Comparison of ENCODE assay signal across 8 cellular contexts in the genomic region with DNA sequence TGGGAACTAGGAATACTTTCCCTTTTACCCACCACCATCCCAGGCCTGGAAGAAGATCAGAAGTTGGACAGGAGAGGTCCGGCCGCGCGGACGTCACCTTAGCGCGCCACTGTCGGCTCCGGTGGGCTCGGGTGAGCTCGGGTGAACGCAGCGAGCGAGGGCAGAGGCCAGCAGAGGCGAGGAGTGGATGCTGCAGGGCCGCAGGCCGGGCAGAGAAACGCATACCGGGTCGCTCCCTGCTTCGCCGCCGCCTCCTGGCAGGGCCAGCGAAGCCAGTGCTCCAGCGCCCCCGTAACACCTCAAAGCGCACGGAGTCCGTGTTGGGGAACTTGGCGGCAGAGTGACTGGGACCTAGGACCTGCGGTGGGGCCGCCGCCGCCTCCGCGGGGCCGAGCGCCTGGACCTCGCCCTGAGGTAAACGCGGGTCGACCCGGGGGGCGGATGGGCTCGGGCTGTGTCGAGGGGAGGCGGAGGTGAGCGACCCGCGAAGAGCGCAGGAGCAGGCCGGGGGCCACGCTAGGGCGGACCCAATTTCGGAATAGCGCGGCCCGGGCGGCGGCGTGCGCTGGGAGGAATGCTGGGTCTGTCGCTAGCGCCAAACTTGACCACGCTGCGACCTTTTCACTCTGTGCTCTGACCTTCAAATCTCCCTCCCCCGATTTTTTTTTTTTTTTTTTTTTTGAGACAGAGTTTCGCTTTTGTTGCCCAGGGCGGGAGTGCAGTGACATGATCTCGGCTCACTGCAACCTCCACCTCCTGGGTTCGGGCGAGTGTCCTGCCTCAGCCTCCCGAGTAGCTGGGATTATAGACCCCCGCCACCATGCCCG. TPM values are rescaled to one million over a fixed set of nuclear protein-coding genes. Genes with fewer than 3 reads are reported as not detected.
DNase-seq lines count a peak whose midpoint lies in the region; ATAC-seq and TF ChIP-seq lines count a peak whose summit lies in the region.

No MANE protein-coding gene starts in this region.

- H3K4me1 Mint-ChIP-seq in activated naive CD8-positive, alpha-beta T cell treated with anti-CD3 and anti-CD28 coated beads for 36 hours = peaks cover 3% of the 10 kb centered on the region

- TF ChIP-seq CTCF in retinal pigment epithelial cell (conservative IDR thresholded peaks at IDR 0.05; ENCODE audit: low read depth, low read length) = no peak

- H3K9ac ChIP-seq in GM23248 = peak overlapping the region; percentile 87

- WGBS in GM23248 (ENCODE audit: low coverage in 1 of 2, low lambda C conversion rate in 2 of 2, missing lambda C conversion rate in 2 of 2), 2 experiments = 4 to 5% methylated on average over 68 to 75 of the region's 75 CpGs

- 0 out of 2 replicates have a peak, but pooled peaks cover 3% of the 10 kb centered on the region for H3K4me1 ChIP-seq in GM23248 (ENCODE audit: insufficient read depth)

- no peaks in the 10 kb centered on the region for H3K36me3 ChIP-seq in GM23248 (ENCODE audit: low read depth)

- H3K36me3 Mint-ChIP-seq in activated naive CD8-positive, alpha-beta T cell treated with anti-CD3 and anti-CD28 coated beads for 36 hours = no peaks in the 10 kb centered on the region

- H2AFZ ChIP-seq in GM23248 = peak overlapping the region; percentile 98

- H3K4me3 ChIP-seq in GM23248 (peak overlapping the region; percentile 75), retinal pigment epithelial cell (ENCODE audit: low read length) (peak overlapping the region; percentile 38)

- peak overlapping the region; percentile 62 for H3K4me3 Mint-ChIP-seq in activated naive CD8-positive, alpha-beta T cell treated with anti-CD3 and anti-CD28 coated beads for 36 hours

- no peak overlapping the region for H3K27ac ChIP-seq in GM23248

- no peaks in the 10 kb centered on the region for H3K9me3 ChIP-seq in GM23248 (ENCODE audit: low read depth)

- no peaks in the 10 kb centered on the region for H3K9me3 Mint-ChIP-seq in activated naive CD8-positive, alpha-beta T cell treated with anti-CD3 and anti-CD28 coated beads for 36 hours

- ATAC-seq in HG02870 (IDR thresholded peaks at IDR 0.05; ENCODE audit: unreplicated experiment) = no peak

- H3F3A ChIP-seq in GM23248 (ENCODE audit: insufficient read depth) = no peaks in the 10 kb centered on the region; the same call in 1 of the 2 replicates

- H3K4me2 ChIP-seq in GM23248 (ENCODE audit: unreplicated experiment) = peak overlapping the region; percentile 80

- H3K79me2 ChIP-seq in GM23248 (ENCODE audit: insufficient read depth) = no peaks in the 10 kb centered on the region

- H3K27me3 ChIP-seq in GM23248 (replicated peaks; ENCODE audit: insufficient read depth) = no peaks in the 10 kb centered on the region

- peak; percentile 88 for DNase-seq in GM23248
- peak; percentile 49 for DNase-seq in activated naive CD8-positive, alpha-beta T cell treated with anti-CD3 and anti-CD28 coated beads for 36 hours
- DNase-seq in hepatic stellate cell (ENCODE audit: low spot score) = peak; percentile 40
- DNase-seq in retinal pigment epithelial cell (ENCODE audit: low read depth) = no peak
- no peak for DNase-seq in NCI-H2171 (lab: John Stamatoyannopoulos, UW)
- DNase-seq in effector CD4-positive, alpha-beta T cell = no peak
- DNase-seq in effector CD8-positive, alpha-beta T cell (lab: John Stamatoyannopoulos, UW) = no peak

- no peaks in the 10 kb centered on the region for H4K20me1 ChIP-seq in GM23248 (ENCODE audit: insufficient read depth)

- in situ Hi-C loops in GM23248 (cut with MboI) = no loop called here

- no peaks in the 10 kb centered on the region for H3K9me2 ChIP-seq in GM23248 (ENCODE audit: insufficient read depth)

- no peak overlapping the region for H3K27ac Mint-ChIP-seq in activated naive CD8-positive, alpha-beta T cell treated with anti-CD3 and anti-CD28 coated beads for 36 hours

- peaks cover 43% of the 10 kb centered on the region for H3K27me3 Mint-ChIP-seq in activated naive CD8-positive, alpha-beta T cell treated with anti-CD3 and anti-CD28 coated beads for 36 hours

RNA-seq across cellular contexts. Expression of a gene that starts 1.6 kb away (rescaled TPM):
- total RNA-seq in GM23248 (2014; rRNA removed; shearing (Covaris generic)) = 0.25 and 0.32 TPM in 2 replicates
- 1.2 and 1.9 TPM in 2 replicates for polyA plus RNA-seq in GM23248 (2016; fragmentation: Nextera tagmentation; extraction: Ambion mirVana)
- under 1 TPM; 0.30 to 0.31 TPM for total RNA-seq in activated naive CD8-positive, alpha-beta T cell treated with anti-CD3 and anti-CD28 coated beads for 36 hours

Comparison
In these comparisons a context has a peak if more than half of its experiments do, and no peak if none do; other contexts are left out.
1. DNase-seq: peak in GM23248 (single experiment), activated naive CD8-positive, alpha-beta T cell treated with anti-CD3 and anti-CD28 coated beads for 36 hours (single experiment) and hepatic stellate cell (single experiment); none in retinal pigment epithelial cell (single experiment), NCI-H2171 (single experiment), effector CD4-positive, alpha-beta T cell (single experiment) and effector CD8-positive, alpha-beta T cell (single experiment).